ENCODE assay signal across 11 cellular contexts in the genomic region with DNA sequence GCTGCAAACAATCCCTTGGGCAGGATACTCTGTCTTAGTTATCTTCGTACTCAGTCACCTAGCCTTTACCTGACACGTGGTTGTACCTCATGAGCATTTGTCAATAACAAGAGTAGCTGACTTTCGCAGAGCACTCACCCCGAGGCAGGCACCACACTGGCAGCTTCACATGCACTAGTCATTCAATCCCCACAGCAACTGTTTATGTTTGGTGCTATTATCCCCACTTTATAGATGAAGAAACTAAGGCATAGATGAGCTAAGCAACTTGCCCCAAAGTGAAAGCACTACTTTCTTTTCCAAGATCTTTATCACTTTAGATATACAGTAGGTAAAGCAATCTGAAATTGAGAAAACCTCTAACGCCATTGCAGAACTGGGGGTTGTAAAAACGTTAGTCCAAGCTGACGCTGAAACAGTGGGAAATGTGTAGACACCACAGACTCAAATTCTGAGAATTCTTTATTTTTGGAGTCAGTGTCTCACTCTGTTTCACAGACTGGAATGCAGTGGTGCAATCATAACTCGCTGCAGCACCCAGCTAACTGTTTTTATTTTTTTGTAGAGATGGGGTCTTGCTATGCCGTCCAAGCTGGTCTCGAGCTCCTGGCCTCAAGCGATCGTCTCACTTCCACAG.
DNase-seq lines count a peak whose midpoint lies in the region; ATAC-seq and TF ChIP-seq lines count a peak whose summit lies in the region.
"Had no signal": no experiment of that assay in that cellular context is flagged by ENCODE, and none has a peak within 500 bp of the region (broad histone marks: within the 10 kb centered on the region; RNA-seq: fewer than 3 reads in every experiment).

No MANE protein-coding gene starts in this region.

- intact Hi-C loops in CD4-positive, alpha-beta T cell (cut with DNase I, micrococcal nuclease) = loop anchor here in 1 of 2 experiments (5.0 kb wide), 2 partner anchors 73 to 167 kb away; no protein-coding TSS in a partner anchor
- intact Hi-C loops in prostate gland (cut with DNase I) = no loop called here

- H2BK12ac ChIP-seq in neuronal stem cell (ENCODE audit: low read length) = no peak overlapping the region

- no peak overlapping the region for H3K18ac ChIP-seq in neuronal stem cell (ENCODE audit: low read length)

- H3K9me3 Mint-ChIP-seq in CD4-positive, alpha-beta T cell = no peaks in the 10 kb centered on the region
- H3K9me3 Mint-ChIP-seq: memory B cell had no signal

- no peak overlapping the region for H4K91ac ChIP-seq in neuronal stem cell (ENCODE audit: low read depth, low read length, poor library complexity)

- no peaks in the 10 kb centered on the region for H3K36me3 Mint-ChIP-seq in CD4-positive, alpha-beta T cell (ENCODE audit: low read depth)
- H3K36me3 Mint-ChIP-seq: memory B cell had no signal

- no peak overlapping the region for H3K4ac ChIP-seq in neuronal stem cell (ENCODE audit: low read length)

- H2AFZ ChIP-seq in neuronal stem cell (ENCODE audit: low read length) = no peak overlapping the region

- 91% methylated on average over 12 of the region's 12 CpGs for WGBS in prostate gland
- no CpG with 5 or more reads among the region's 12 CpGs for WGBS in neuronal stem cell (ENCODE audit: extremely low coverage in 2 of 2, insufficient read length in 2 of 2, insufficient replicate concordance in 1 of 2), 2 donors

- no peak for ATAC-seq in CD4-positive, alpha-beta T cell (ENCODE audit: poor library complexity)
- no peak for ATAC-seq in HG02852 (IDR thresholded peaks at IDR 0.05; ENCODE audit: unreplicated experiment)

- POLR2A ChIA-PET in CD4-positive, alpha-beta T cell (lab: Charles Lee) = interaction anchor here (0.6 to 1.6 kb wide), 5 partner anchors 14 to 904 kb away, joined by 3 to 9 read pairs (median 3); no protein-coding TSS in a partner anchor

- no peak overlapping the region for H3K23ac ChIP-seq in neuronal stem cell (ENCODE audit: low read depth, low read length, poor library complexity)

- no peak overlapping the region for H3K9ac ChIP-seq in neuronal stem cell (ENCODE audit: low read depth, low read length, poor library complexity)

- no peak overlapping the region for H3K4me3 Mint-ChIP-seq in CD4-positive, alpha-beta T cell
- H3K4me3 Mint-ChIP-seq: memory B cell had no signal

- no peak overlapping the region for H4K8ac ChIP-seq in neuronal stem cell (ENCODE audit: low read depth, low read length)

- TF ChIP-seq POLR2A in prostate gland (IDR thresholded peaks at IDR 0.05) = no peak

- no peak overlapping the region for H2BK120ac ChIP-seq in neuronal stem cell (ENCODE audit: low read depth, low read length)

- no peaks in the 10 kb centered on the region for H3K36me3 ChIP-seq in prostate gland
- H3K36me3 ChIP-seq in neuronal stem cell (replicated peaks in 1 of 2; ENCODE audit: control insufficient read depth in 2 of 2, insufficient read depth in 2 of 2, low read length in 2 of 2) = no peaks in the 10 kb centered on the region
- H3K36me3 ChIP-seq: thoracic aorta had no signal

- H3K27ac ChIP-seq in CD4-positive, alpha-beta T cell (ENCODE audit: low read depth, low read length) = no peak overlapping the region
- H3K27ac ChIP-seq in prostate gland (peak overlapping the region; percentile 45 to 64), neuronal stem cell (replicated peaks; ENCODE audit: low read length) (no peak overlapping the region)

- H3K4me3 ChIP-seq in cardiac fibroblast (replicated peaks in 1 of 2; ENCODE audit: low read depth in 2 of 2, low read length in 2 of 2) (no peak overlapping the region), prostate gland (no peak overlapping the region), neuronal stem cell (ENCODE audit: low read length in 2 of 2) (no peak overlapping the region)
- H3K4me3 ChIP-seq: thoracic aorta had no signal

- CTCF ChIA-PET in CD4-positive, alpha-beta T cell (lab: Charles Lee) = interaction anchor here (1.0 to 1.5 kb wide), 2 partner anchors 13 to 32 kb away, joined by 3 to 4 read pairs; no protein-coding TSS in a partner anchor

- H3K27me3 ChIP-seq in CD4-positive, alpha-beta T cell (ENCODE audit: control insufficient read depth, insufficient read depth, low read length) = no peaks in the 10 kb centered on the region
- H3K27me3 ChIP-seq in prostate gland (replicated peaks; ENCODE audit: insufficient read depth) (no peaks in the 10 kb centered on the region), neuronal stem cell (ENCODE audit: control insufficient read depth in 3 of 3, insufficient read depth in 3 of 3, low read depth in 1 of 3, low read length in 3 of 3) (no peaks in the 10 kb centered on the region)

- DNase-seq in CD4-positive, alpha-beta T cell = peak in 1 of 10 experiments; percentile 9
- peak; percentile 24 for DNase-seq in MV-4-11 (lab: John Stamatoyannopoulos, UW)
- DNase-seq in cardiac fibroblast (ENCODE audit: low read depth in 2 of 2) = peak; percentile 59 to 69
- no peak for DNase-seq in prostate gland (ENCODE audit: low spot score)
- DNase-seq in NCI-H2227 treated with DMSO at 0.1 percent for 48 hours (lab: John Stamatoyannopoulos, UW) = no peak
- DNase-seq in NCI-H82 (lab: John Stamatoyannopoulos, UW) = no peak
- no peak for DNase-seq in neuronal stem cell (ENCODE audit: low spot score)
- DNase-seq: NCI-H1930 had no signal

- no peak overlapping the region for H3K4me2 ChIP-seq in neuronal stem cell (ENCODE audit: insufficient read depth, low read length, poor library complexity, severe bottlenecking)

- no peaks in the 10 kb centered on the region for H3K9me3 ChIP-seq in CD4-positive, alpha-beta T cell (ENCODE audit: control insufficient read depth, low read length)
- H3K9me3 ChIP-seq in prostate gland (no peaks in the 10 kb centered on the region), neuronal stem cell (replicated peaks in 1 of 2; ENCODE audit: control insufficient read depth in 2 of 2, insufficient read depth in 1 of 2, low read depth in 1 of 2, low read length in 2 of 2) (peaks cover 0 to 9% of the 10 kb centered on the region in 2 donors)
- H3K9me3 ChIP-seq: thoracic aorta had no signal

- H3K4me1 ChIP-seq in prostate gland (replicated peaks) (no peaks in the 10 kb centered on the region), neuronal stem cell (ENCODE audit: control insufficient read depth in 2 of 2, insufficient read depth in 1 of 2, low read depth in 1 of 2, low read length in 2 of 2) (peaks cover 2 to 10% of the 10 kb centered on the region in 2 donors)

- no peaks in the 10 kb centered on the region for H3K79me1 ChIP-seq in neuronal stem cell (ENCODE audit: low read depth, low read length)

- peak overlapping the region; percentile 85 for H3K27ac Mint-ChIP-seq in CD4-positive, alpha-beta T cell
- H3K27ac Mint-ChIP-seq: memory B cell had no signal

- H3K14ac ChIP-seq in neuronal stem cell (ENCODE audit: low read length) = no peak overlapping the region

- H2BK15ac ChIP-seq in neuronal stem cell (ENCODE audit: low read length) = no peak overlapping the region

- no peak for TF ChIP-seq CTCF in CD4-positive, alpha-beta T cell (IDR thresholded peaks at IDR 0.05)
- TF ChIP-seq CTCF in cardiac fibroblast (IDR thresholded peaks at IDR 0.05; ENCODE audit: low read depth, low read length) (no peak), prostate gland (IDR thresholded peaks at IDR 0.05) (no peak)

- H2BK5ac ChIP-seq in neuronal stem cell (ENCODE audit: low read length) = no peak overlapping the region

- no peak overlapping the region for H2AK5ac ChIP-seq in neuronal stem cell (ENCODE audit: low read depth, low read length)

- H3K27me3 Mint-ChIP-seq in CD4-positive, alpha-beta T cell = no peaks in the 10 kb centered on the region
- H3K27me3 Mint-ChIP-seq: memory B cell had no signal

- H3K4me1 Mint-ChIP-seq in CD4-positive, alpha-beta T cell (ENCODE audit: low read depth) = peaks cover 57% of the 10 kb centered on the region

Comparison
In these comparisons a context has a peak if more than half of its experiments do, and no peak if none do; other contexts are left out.
1. DNase-seq: peak in MV-4-11 (single experiment) and cardiac fibroblast (2 of 2); none in prostate gland (single experiment), NCI-H2227 treated with DMSO at 0.1 percent for 48 hours (single experiment), NCI-H82 (single experiment) and neuronal stem cell (single experiment).
2. H3K27ac ChIP-seq: peak in prostate gland (2 of 2); none in CD4-positive, alpha-beta T cell (single experiment) and neuronal stem cell (single experiment).